ENCODE assay signal across 8 cellular contexts in genomic region chr10:92240289-92241157, GRCh38. TPM values are rescaled to one million over a fixed set of nuclear protein-coding genes. Genes with fewer than 3 reads are reported as not detected.
DNase-seq lines count a peak whose midpoint lies in the region; ATAC-seq and TF ChIP-seq lines count a peak whose summit lies in the region.

No MANE protein-coding gene starts in this region.

- H3K27ac Mint-ChIP-seq in H9: peak overlapping the region in 1 of 3 experiments; percentile 76; a peak in 2 of 7 replicates
- H3K27ac Mint-ChIP-seq in T-cell: peak overlapping the region; percentile 71 to 77

- H3K18ac ChIP-seq in H9 (ENCODE audit: insufficient read length, low read depth, low read length): peak overlapping the region; percentile 67

- TF ChIP-seq CTCF in GM06990 (IDR thresholded peaks at IDR 0.05; ENCODE audit: insufficient read depth, low read length, poor library complexity, severe bottlenecking) (no peak), H9 (conservative IDR thresholded peaks at IDR 0.05) (no peak), NB4 (IDR thresholded peaks at IDR 0.05; ENCODE audit: low read depth, low read length) (no peak), gastrocnemius medialis (IDR thresholded peaks at IDR 0.05 in 4 of 5, conservative IDR thresholded peaks at IDR 0.05 in 1 of 5) (no peak)

- H4K91ac ChIP-seq in H9 (ENCODE audit: insufficient read length, low read depth, low read length): no peak overlapping the region

- H2BK15ac ChIP-seq in H9 (ENCODE audit: low read depth, low read length): no peak overlapping the region

- no peak overlapping the region for H3K4ac ChIP-seq in H9 (ENCODE audit: low read depth, low read length)

- H3K4me2 ChIP-seq in H9 (ENCODE audit: insufficient read depth, insufficient read length, low read length): peak overlapping the region; percentile 99

- no peak overlapping the region for H3K23ac ChIP-seq in H9 (ENCODE audit: insufficient read length, low read depth, low read length)

- no peak overlapping the region for H4K5ac ChIP-seq in H9 (ENCODE audit: insufficient read length, low read depth, low read length)

- H3K27me3 Mint-ChIP-seq in H9 (ENCODE audit: low read depth): peaks cover 63% of the 10 kb centered on the region
- H3K27me3 Mint-ChIP-seq in T-cell: no peaks in the 10 kb centered on the region

- no peak overlapping the region for H2BK5ac ChIP-seq in H9 (ENCODE audit: insufficient read length, low read length)

- TF ChIP-seq POLR2A in NB4 (IDR thresholded peaks at IDR 0.05; ENCODE audit: extremely low read depth, insufficient read length): peak; percentile 62
- TF ChIP-seq POLR2A in gastrocnemius medialis (IDR thresholded peaks at IDR 0.05): peak; percentile 53 to 84

- no peaks in the 10 kb centered on the region for H3K9me3 Mint-ChIP-seq in H9
- H3K9me3 Mint-ChIP-seq in T-cell: no peaks in the 10 kb centered on the region

- H3K9me3 ChIP-seq in H9 (ENCODE audit: control insufficient read depth, low read depth, low read length) (no peaks in the 10 kb centered on the region), gastrocnemius medialis (no peaks in the 10 kb centered on the region)

- no peak overlapping the region for H3K56ac ChIP-seq in H9 (ENCODE audit: insufficient read length, low read depth, low read length)

- POLR2A ChIA-PET in T-cell (lab: Charles Lee): interaction anchor here in 1 of 2 donors (0.5 to 0.6 kb wide), 2 partner anchors 13 to 63 kb away, joined by 3 read pairs; no protein-coding TSS in a partner anchor

- H3K4me3 ChIP-seq in GM06990 (replicated peaks; ENCODE audit: low read depth, low read length): peak overlapping the region; percentile 59
- H3K4me3 ChIP-seq in NB4 (ENCODE audit: low read depth, low read length): peak overlapping the region; percentile 84
- H3K4me3 ChIP-seq in gastrocnemius medialis: peak overlapping the region; percentile 76 to 80 (median 78)

- H3K27me3 ChIP-seq in GM06990 (replicated peaks; ENCODE audit: control insufficient read depth, insufficient read depth, low read length) (no peaks in the 10 kb centered on the region), H9 (ENCODE audit: insufficient read depth, low read length) (peaks cover 18% of the 10 kb centered on the region; the same call in 1 of the 2 replicates), gastrocnemius medialis (no peaks in the 10 kb centered on the region)

- H3K14ac ChIP-seq in H9 (ENCODE audit: insufficient read depth, low read length): no peak overlapping the region

- ATAC-seq in T-cell (replicated peaks in 1 of 4): peak; percentile 24 to 51 (median 48)
- peak; percentile 68 to 75 for ATAC-seq in gastrocnemius medialis
- ATAC-seq in GM18861 (IDR thresholded peaks at IDR 0.05; ENCODE audit: unreplicated experiment): no peak

- H4K20me1 ChIP-seq in H9 (ENCODE audit: control insufficient read depth, insufficient read depth, insufficient read length): no peaks in the 10 kb centered on the region

- no peak overlapping the region for H2BK120ac ChIP-seq in H9 (ENCODE audit: low read depth, low read length, poor library complexity, severe bottlenecking)

- H2AFZ ChIP-seq in H9 (ENCODE audit: low read length): peak overlapping the region; percentile 69

- DNase-seq in GM06990 (ENCODE audit: extremely low read depth, insufficient read length) (peak; percentile 38), H9 (peak; percentile 58), NB4 (ENCODE audit: low read depth) (peak; percentile 93), T-cell (peak in 21 of 34 experiments; percentile 1 to 44 (median 14)), iPS-NIHi11 (ENCODE audit: low spot score) (peak; percentile 68), gastrocnemius medialis (peak; percentile 70 to 77)
- DNase-seq in central memory CD4-positive, alpha-beta T cell: peak; percentile 40

- in situ Hi-C loops in gastrocnemius medialis (cut with MboI; ENCODE audit: low sequenced_read_pairs in 4 of 4): no loop called here

- H3K36me3 ChIP-seq in GM06990 (ENCODE audit: control insufficient read depth, insufficient read depth, low read length): no peaks in the 10 kb centered on the region
- H3K36me3 ChIP-seq in gastrocnemius medialis: no peaks in the 10 kb centered on the region

- H3K79me1 ChIP-seq in H9 (ENCODE audit: insufficient read depth, low read depth, low read length, poor library complexity, severe bottlenecking): no peaks in the 10 kb centered on the region

- peak overlapping the region; percentile 43 for H3K9ac ChIP-seq in H9 (ENCODE audit: extremely low read depth, insufficient read length, low read length)

- CTCF ChIA-PET in T-cell (lab: Charles Lee): no interaction called here

- H3K4me1 Mint-ChIP-seq in H9 (peaks cover 27 to 38% of the 10 kb centered on the region in 2 experiments), T-cell (peaks cover 44 to 50% (median 49%) of the 10 kb centered on the region in 3 donors)

- H3K36me3 Mint-ChIP-seq in H9 (ENCODE audit: insufficient read depth in 1 of 3, low read depth in 3 of 3) (peaks cover 0 to 2% (median 0%) of the 10 kb centered on the region in 3 experiments; a peak in 2 of 7 replicates), T-cell (no peaks in the 10 kb centered on the region)

- no peak overlapping the region for H3T11ph ChIP-seq in H9 (ENCODE audit: low read length)

- intact Hi-C loops in gastrocnemius medialis (cut with DNase I; ENCODE audit: low total_unique reads): loop anchor here (5.0 kb wide), 2 partner anchors 138 to 607 kb away; partner anchors contain the start of gene EXOC6

- H3K4me3 Mint-ChIP-seq in H9 (peak overlapping the region; percentile 78 to 87), T-cell (peak overlapping the region; percentile 86 to 98 (median 87))

- no peak overlapping the region for H2BK20ac ChIP-seq in H9 (ENCODE audit: low read depth, low read length, poor library complexity, severe bottlenecking)

- H3K4me1 ChIP-seq in H9 (ENCODE audit: insufficient read depth, low read length) (no peaks in the 10 kb centered on the region), gastrocnemius medialis (peaks cover 54 to 62% of the 10 kb centered on the region in 2 donors)

- WGBS in H9 (ENCODE audit: extremely low coverage, insufficient read length, low lambda C conversion rate): no CpG with 5 or more reads among the region's 28 CpGs

- no peak overlapping the region for H4K8ac ChIP-seq in H9 (replicated peaks; ENCODE audit: insufficient read length, low read depth, low read length)

- H3K27ac ChIP-seq in H9 (ENCODE audit: insufficient read length, low read depth, low read length) (no peak overlapping the region), gastrocnemius medialis (peak overlapping the region; percentile 89 to 95 (median 94))

- peak overlapping the region; percentile 87 for H2BK12ac ChIP-seq in H9 (ENCODE audit: insufficient read length, low read depth, low read length)

- no peaks in the 10 kb centered on the region for H3K79me2 ChIP-seq in H9 (ENCODE audit: insufficient read depth, low read length)

- H2AK5ac ChIP-seq in H9 (ENCODE audit: insufficient read length, low read length): no peak overlapping the region

- H3K23me2 ChIP-seq in H9 (ENCODE audit: insufficient read length, low read depth, low read length, poor library complexity, severe bottlenecking): peaks cover 22% of the 10 kb centered on the region

RNA-seq across cellular contexts. Expression of gene CPEB3, which starts 50.4 kb away (rescaled TPM):
- total RNA-seq in H9 (2021): 1.0 and 1.1 TPM in 2 replicates
- 1 to 10 TPM; 2.7 to 4.1 (median 3.1) TPM for total RNA-seq in T-cell
- 10 to 100 TPM; 14.5 to 22.5 (median 18.0) TPM for total RNA-seq in gastrocnemius medialis

RNA-seq across cellular contexts. Expression of gene MARCHF5, which starts 50.4 kb away (rescaled TPM):
- 16.7 and 17.6 TPM in 2 replicates for total RNA-seq in H9 (2021)
- 10 to 100 TPM; 22.8 to 37.9 (median 32.7) TPM for total RNA-seq in T-cell
- 10 to 100 TPM; 13.0 to 24.4 (median 15.4) TPM for total RNA-seq in gastrocnemius medialis

Comparison
In these comparisons a context has a peak if more than half of its experiments do, and no peak if none do; other contexts are left out.
1. DNase-seq: peak in every context shown above with its lines; median percentile 93 in NB4; 74 in gastrocnemius medialis; 68 in iPS-NIHi11; 58 in H9; 40 in central memory CD4-positive, alpha-beta T cell; 38 in GM06990; 14 in T-cell.